In the genomic region with DNA sequence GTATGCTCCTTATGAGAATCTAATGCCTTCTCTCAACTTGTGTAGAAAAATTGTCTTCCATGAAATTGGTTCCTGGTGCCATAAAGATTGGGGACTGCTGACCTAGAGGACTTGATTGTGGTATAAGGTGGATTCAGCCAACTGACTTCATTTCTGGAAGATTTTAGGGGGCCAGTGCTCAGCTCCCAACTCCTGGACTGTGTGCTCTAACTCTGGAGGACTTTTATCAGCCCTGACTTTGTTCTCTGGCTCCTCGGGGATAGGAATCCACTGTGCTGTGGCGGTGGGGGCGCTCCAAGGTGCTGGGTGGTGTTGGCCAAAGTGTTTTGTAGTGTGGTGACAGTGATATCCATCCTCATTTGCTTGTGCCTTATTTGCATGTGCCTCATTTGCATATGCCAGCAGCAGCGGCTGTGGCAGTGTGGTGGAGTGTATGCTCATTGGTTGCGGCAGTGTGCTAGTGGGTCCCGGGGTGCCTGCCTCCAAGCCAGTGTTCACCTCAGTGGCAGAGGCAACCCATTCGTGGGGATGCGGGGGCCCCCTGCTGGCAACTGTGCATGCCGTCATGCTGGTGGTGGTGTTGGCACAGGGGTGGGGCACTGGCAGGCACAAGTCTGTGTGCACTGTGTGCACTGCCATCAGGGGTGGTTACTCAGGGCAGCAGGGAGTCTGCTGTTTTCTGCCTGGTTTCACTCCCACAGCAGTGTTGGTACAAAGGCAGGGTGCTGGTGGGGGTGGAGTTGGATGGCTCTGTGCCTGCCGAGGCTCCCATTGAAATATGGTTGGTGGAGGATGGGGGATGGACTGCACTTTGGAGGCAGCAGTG, we compare ENCODE assay signal across 8 cellular contexts. TPM values are rescaled to one million over a fixed set of nuclear protein-coding genes. Genes with fewer than 3 reads are reported as not detected.
A peak's percentile ranks its signal among the peaks of the same experiment; 100 is the strongest.
DNase-seq lines count a peak whose midpoint lies in the region; ATAC-seq and TF ChIP-seq lines count a peak whose summit lies in the region.

No MANE protein-coding gene starts in this region.

- H3K4me3 ChIP-seq in Peyer's patch = no peak overlapping the region
- H3K4me3 ChIP-seq in rectal smooth muscle tissue (ENCODE audit: low read length) = peak overlapping the region; percentile 34

- peaks cover 5% of the 10 kb centered on the region for H3K36me3 Mint-ChIP-seq in activated T-helper 1 cell treated with anti-CD3 and anti-CD28 coated beads, Interleukin-12 subunit alpha, Interleukin-12 subunit beta, Interleukin-2, Interleukin-4 antibody, amounts not matched to agents 30 ng/mL and 10 ng/mL and 1 ng/mL, durations not matched to agents 14 hours and 24 hours and 36 hours (ENCODE audit: low read depth)

- no peak for TF ChIP-seq POLR2A in Peyer's patch (IDR thresholded peaks at IDR 0.05)

- peaks cover 0 to 6% (median 0%) of the 10 kb centered on the region in 4 donors for H3K4me1 ChIP-seq in Peyer's patch
- H3K4me1 ChIP-seq in rectal smooth muscle tissue (ENCODE audit: control insufficient read depth, insufficient read depth, low read length) = peaks cover 16% of the 10 kb centered on the region

- H3K27me3 ChIP-seq in Peyer's patch (no peaks in the 10 kb centered on the region), rectal smooth muscle tissue (ENCODE audit: control insufficient read depth, insufficient read depth, low read length) (no peaks in the 10 kb centered on the region)

- intact Hi-C loops in activated T-helper 1 cell treated with anti-CD3 and anti-CD28 coated beads, Interleukin-12 subunit alpha, Interleukin-12 subunit beta, Interleukin-2, Interleukin-4 antibody, amounts not matched to agents 30 ng/mL and 10 ng/mL and 1 ng/mL, durations not matched to agents 14 hours and 24 hours and 36 hours (cut with micrococcal nuclease) = no loop called here

- H3K9me3 ChIP-seq in Peyer's patch = no peaks in the 10 kb centered on the region

- no peaks in the 10 kb centered on the region for H3K4me1 Mint-ChIP-seq in activated T-helper 1 cell treated with anti-CD3 and anti-CD28 coated beads, Interleukin-12 subunit alpha, Interleukin-12 subunit beta, Interleukin-2, Interleukin-4 antibody, amounts not matched to agents 30 ng/mL and 10 ng/mL and 1 ng/mL, durations not matched to agents 14 hours and 24 hours and 36 hours (ENCODE audit: low read depth)

- no peak overlapping the region for H3K27ac ChIP-seq in Peyer's patch
- H3K27ac ChIP-seq in rectal smooth muscle tissue (ENCODE audit: low read depth, low read length) = peak overlapping the region; percentile 59

- no peaks in the 10 kb centered on the region for H3K27me3 Mint-ChIP-seq in activated T-helper 1 cell treated with anti-CD3 and anti-CD28 coated beads, Interleukin-12 subunit alpha, Interleukin-12 subunit beta, Interleukin-2, Interleukin-4 antibody, amounts not matched to agents 30 ng/mL and 10 ng/mL and 1 ng/mL, durations not matched to agents 14 hours and 24 hours and 36 hours (ENCODE audit: insufficient read depth)

- peak; percentile 35 for DNase-seq in H4 (ENCODE audit: low spot score)
- DNase-seq in Peyer's patch = peak in 2 of 3 donors; percentile 50 to 62
- no peak for DNase-seq in activated T-helper 1 cell treated with anti-CD3 and anti-CD28 coated beads, Interleukin-12 subunit alpha, Interleukin-12 subunit beta, Interleukin-2, Interleukin-4 antibody, amounts not matched to agents 30 ng/mL and 10 ng/mL and 1 ng/mL, durations not matched to agents 14 hours and 24 hours and 36 hours (ENCODE audit: low spot score)

- TF ChIP-seq CTCF in Peyer's patch (IDR thresholded peaks at IDR 0.05) = peak in 3 of 6 experiments; percentile 30 to 41 (median 36)

- ATAC-seq in esophagus mucosa = peak; percentile 88
- ATAC-seq in HG03175 (IDR thresholded peaks at IDR 0.05; ENCODE audit: unreplicated experiment) = no peak
- ATAC-seq in HG03097 (IDR thresholded peaks at IDR 0.05; ENCODE audit: low FRiP score, unreplicated experiment) = no peak
- no peak for ATAC-seq in GM19397 (IDR thresholded peaks at IDR 0.05; ENCODE audit: unreplicated experiment)

- no peak overlapping the region for H3K27ac Mint-ChIP-seq in activated T-helper 1 cell treated with anti-CD3 and anti-CD28 coated beads, Interleukin-12 subunit alpha, Interleukin-12 subunit beta, Interleukin-2, Interleukin-4 antibody, amounts not matched to agents 30 ng/mL and 10 ng/mL and 1 ng/mL, durations not matched to agents 14 hours and 24 hours and 36 hours

- H3K9me3 Mint-ChIP-seq in activated T-helper 1 cell treated with anti-CD3 and anti-CD28 coated beads, Interleukin-12 subunit alpha, Interleukin-12 subunit beta, Interleukin-2, Interleukin-4 antibody, amounts not matched to agents 30 ng/mL and 10 ng/mL and 1 ng/mL, durations not matched to agents 14 hours and 24 hours and 36 hours = peaks cover 18% of the 10 kb centered on the region

- H3K36me3 ChIP-seq in Peyer's patch (no peaks in the 10 kb centered on the region), rectal smooth muscle tissue (ENCODE audit: control insufficient read depth, insufficient read depth, low read length) (no peaks in the 10 kb centered on the region)

- no peak overlapping the region for H3K9ac ChIP-seq in rectal smooth muscle tissue (ENCODE audit: low read length)

- no peak overlapping the region for H3K4me3 Mint-ChIP-seq in activated T-helper 1 cell treated with anti-CD3 and anti-CD28 coated beads, Interleukin-12 subunit alpha, Interleukin-12 subunit beta, Interleukin-2, Interleukin-4 antibody, amounts not matched to agents 30 ng/mL and 10 ng/mL and 1 ng/mL, durations not matched to agents 14 hours and 24 hours and 36 hours

RNA-seq across cellular contexts. Expression of a gene that starts 19.6 kb away (rescaled TPM):
- total RNA-seq in H4 (2014; rRNA removed; shearing (Covaris generic)) = 10.9 and 13.9 TPM in 2 replicates
- total RNA-seq in Peyer's patch (100 to 1,000 TPM in 1 of 4 donors, 10 to 100 TPM in 3; 27.1 to 190 (median 60.8) TPM), esophagus mucosa (75.8 TPM)
- total RNA-seq in activated T-helper 1 cell treated with anti-CD3 and anti-CD28 coated beads, Interleukin-12 subunit alpha, Interleukin-12 subunit beta, Interleukin-2, Interleukin-4 antibody, amounts not matched to agents 30 ng/mL and 10 ng/mL and 1 ng/mL, durations not matched to agents 14 hours and 24 hours and 36 hours = 23.7 and 24.4 TPM in 2 replicates
